8 cellular contexts compared by ENCODE assay signal in the genomic region with DNA sequence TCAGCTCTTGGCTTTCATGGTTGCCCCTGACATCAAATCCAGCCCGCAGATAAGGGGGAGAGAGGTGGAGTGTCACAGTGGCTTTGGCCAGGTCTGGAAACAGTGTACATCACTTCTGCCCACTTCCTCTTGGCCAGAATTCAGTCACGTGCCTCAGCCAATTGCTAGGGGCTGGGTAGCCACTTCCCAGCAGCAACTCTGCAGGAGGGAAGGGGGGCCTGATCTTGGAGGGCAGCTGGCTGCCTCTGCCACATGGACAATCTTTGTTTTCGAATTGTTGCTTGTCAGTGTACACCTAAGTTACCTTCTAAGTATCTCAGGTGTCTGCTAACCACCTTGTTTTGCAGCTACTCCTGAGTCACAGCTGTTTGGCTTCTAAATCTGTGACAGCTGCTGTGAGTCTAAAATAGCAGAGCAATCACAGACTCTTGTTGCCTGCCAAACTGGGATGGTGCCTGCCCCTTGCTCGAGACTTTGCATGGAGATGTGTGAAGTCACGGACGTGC. TPM values are rescaled to one million over a fixed set of nuclear protein-coding genes. Genes with fewer than 3 reads are reported as not detected.
A peak's percentile ranks its signal among the peaks of the same experiment; 100 is the strongest.
DNase-seq lines count a peak whose midpoint lies in the region; ATAC-seq and TF ChIP-seq lines count a peak whose summit lies in the region.

No MANE protein-coding gene starts in this region.

- TF ChIP-seq CTCF in psoas muscle (IDR thresholded peaks at IDR 0.05) = no peak

- peaks cover 75% of the 10 kb centered on the region for H3K4me1 ChIP-seq in psoas muscle

- intact Hi-C loops in psoas muscle (cut with DNase I) = no loop called here

- 2 to 6% (median 3%) methylated on average over 6 of the region's 6 CpGs for WGBS in psoas muscle, 3 donors

- no peaks in the 10 kb centered on the region for H3K9me3 ChIP-seq in psoas muscle

- ATAC-seq in GM21576 (IDR thresholded peaks at IDR 0.05; ENCODE audit: unreplicated experiment) = peak; percentile 37
- peak; percentile 71 to 86 (median 75) for ATAC-seq in psoas muscle
- ATAC-seq in HG02759 (IDR thresholded peaks at IDR 0.05; ENCODE audit: unreplicated experiment) = no peak
- ATAC-seq in HG02840 (IDR thresholded peaks at IDR 0.05; ENCODE audit: low FRiP score, unreplicated experiment) = no peak

- H3K4me3 ChIP-seq in psoas muscle = peak overlapping the region; percentile 24

- peak overlapping the region; percentile 97 for H3K27ac ChIP-seq in psoas muscle

- no peaks in the 10 kb centered on the region for H3K27me3 ChIP-seq in psoas muscle (ENCODE audit: insufficient read depth in 3 of 3, low read length in 2 of 3)

- DNase-seq in AG08396 (ENCODE audit: low spot score) = peak; percentile 57
- DNase-seq in OCI-M1 (lab: John Stamatoyannopoulos, UW) = peak; percentile 89
- peak; percentile 60 for DNase-seq in fibroblast of peridontal ligament (ENCODE audit: extremely low read depth)
- DNase-seq in psoas muscle = peak; percentile 61 to 87
- no peak for DNase-seq in retina

- no peaks in the 10 kb centered on the region for H3K36me3 ChIP-seq in psoas muscle (ENCODE audit: insufficient read depth in 1 of 2, low read depth in 1 of 2)

RNA-seq across cellular contexts. Expression of gene LIMD1, which starts 41.0 kb away (rescaled TPM):
- 10 to 100 TPM; 22.5 to 34.1 (median 32.0) TPM for total RNA-seq in psoas muscle
- polyA plus RNA-seq in psoas muscle = 1 to 10 TPM; 3.3 to 9.1 (median 5.5) TPM

Comparison
In these comparisons a context has a peak if more than half of its experiments do, and no peak if none do; other contexts are left out.
1. ATAC-seq: peak in GM21576 (single experiment) and psoas muscle (4 of 4); none in HG02759 (single experiment) and HG02840 (single experiment).